In the genomic region with DNA sequence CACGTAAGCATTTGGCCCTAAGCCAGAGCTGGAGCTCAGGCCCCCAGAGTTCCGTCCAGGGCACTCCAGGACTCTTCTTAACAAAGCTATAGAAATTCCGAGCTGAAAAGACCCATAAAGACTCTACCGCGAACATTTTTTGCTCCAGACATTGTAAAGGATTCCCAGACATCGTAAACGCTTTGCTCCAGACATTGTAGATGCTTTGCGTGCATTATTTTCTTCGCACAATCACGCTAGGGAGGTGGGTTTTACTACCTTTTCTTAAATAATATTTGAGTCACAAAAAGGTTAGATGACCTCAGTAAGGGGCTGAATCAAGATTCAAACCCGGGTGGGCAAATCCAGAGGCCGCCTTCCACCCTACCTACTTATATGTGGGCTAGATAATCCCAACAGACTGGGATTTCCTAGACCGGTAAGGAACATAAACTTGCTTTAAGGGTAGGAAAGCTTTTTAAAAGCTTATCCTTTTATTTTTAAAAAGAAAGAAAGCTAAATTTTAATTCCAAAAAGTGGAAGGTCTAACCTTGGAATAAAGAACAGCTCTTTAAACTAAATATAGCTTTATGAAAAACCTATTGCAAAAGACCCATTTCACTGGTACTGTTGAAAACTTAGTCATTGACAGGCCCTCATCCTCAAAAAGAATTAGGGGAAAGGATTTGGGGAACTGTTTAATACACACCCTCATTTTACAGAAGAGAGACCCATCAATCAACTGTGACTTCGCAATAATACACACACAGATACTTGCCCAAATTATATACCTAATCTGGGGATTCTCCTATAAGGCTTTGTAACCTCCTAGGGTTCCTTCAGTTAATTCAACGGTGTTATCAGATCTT, we compare ENCODE assay signal across 8 cellular contexts. TPM values are rescaled to one million over a fixed set of nuclear protein-coding genes. Genes with fewer than 3 reads are reported as not detected.
DNase-seq lines count a peak whose midpoint lies in the region; ATAC-seq, FAIRE-seq and TF ChIP-seq lines count a peak whose summit lies in the region.

No MANE protein-coding gene starts in this region.

- H3K4ac ChIP-seq in H1 (replicated peaks; ENCODE audit: insufficient read length, low read depth, low read length) = no peak overlapping the region

- peak overlapping the region; percentile 71 to 93 (median 80) for H3K4me3 ChIP-seq in H1 (ENCODE audit: extremely low read depth in 1 of 4, insufficient read depth in 2 of 4, low read depth in 3 of 4, low read length in 4 of 4)

- peak overlapping the region; percentile 46 to 69 (median 64); a peak in 6 of 7 replicates for H3K9ac ChIP-seq in H1 (replicated peaks in 1 of 4; ENCODE audit: extremely low read depth in 1 of 4, low read depth in 3 of 4, low read length in 3 of 4)

- H3K9me3 ChIP-seq in H1 (ENCODE audit: insufficient read depth in 2 of 2, low read depth in 1 of 2, low read length in 1 of 2) = no peaks in the 10 kb centered on the region

- WGBS in H1 (ENCODE audit: extremely low coverage in 1 of 2, insufficient coverage in 1 of 2, insufficient read length in 1 of 2, insufficient replicate concordance in 2 of 2, low coverage in 1 of 2, low lambda C conversion rate in 2 of 2, missing lambda C conversion rate in 1 of 2), 2 experiments = 28% methylated on average over 15 of the region's 15 CpGs; no CpG with 5 or more reads in 1 of the 2 experiments

- H3K9me3 Mint-ChIP-seq in neural crest cell = no peaks in the 10 kb centered on the region

- H4K8ac ChIP-seq in H1 (ENCODE audit: extremely low read depth, insufficient read depth, low read length) = peak overlapping the region; percentile 93; the same call in 1 of the 2 replicates

- peak overlapping the region; percentile 92 for H3K4me3 Mint-ChIP-seq in neural crest cell

- no peak for TF ChIP-seq RAD21 in H1 (IDR thresholded peaks at IDR 0.05 in 1 of 2, conservative IDR thresholded peaks at IDR 0.05 in 1 of 2; ENCODE audit: low read depth in 2 of 2, low read length in 2 of 2)

- H3K27me3 Mint-ChIP-seq in neural crest cell (ENCODE audit: low read depth) = no peaks in the 10 kb centered on the region

- H2BK120ac ChIP-seq in H1 (replicated peaks; ENCODE audit: low read depth, low read length) = no peak overlapping the region

- H2AFZ ChIP-seq in H1 (ENCODE audit: low read length) = peak overlapping the region; percentile 82

- CTCF ChIA-PET in H1 (lab: Charles Lee; ENCODE audit: partially characterized antibody) = interaction anchor here (0.8 to 28.6 kb wide), 21 partner anchors 8 to 157 kb away, joined by 3 to 442 read pairs (median 6); partner anchors contain the start of gene GPX3

- H3K27me3 ChIP-seq in H1 (replicated peaks in 1 of 4; ENCODE audit: control insufficient read depth in 3 of 4, extremely low read depth in 1 of 4, insufficient read depth in 3 of 4, low read length in 3 of 4) = no peaks in the 10 kb centered on the region

- H2AK5ac ChIP-seq in H1 (ENCODE audit: low read depth, low read length) = no peak overlapping the region

- TF ChIP-seq CTCF in H1 (IDR thresholded peaks at IDR 0.05; ENCODE audit: control extremely low read depth in 1 of 3, insufficient read depth in 1 of 3, low read depth in 1 of 3, low read length in 3 of 3) = no peak
- no peak for TF ChIP-seq CTCF in neural crest cell (conservative IDR thresholded peaks at IDR 0.05)

- no peak overlapping the region for H3K14ac ChIP-seq in H1 (ENCODE audit: insufficient read length)

- peaks cover 30% of the 10 kb centered on the region for H3K4me1 Mint-ChIP-seq in neural crest cell

- H3K27ac ChIP-seq in H1 (ENCODE audit: low read depth, low read length) = peak overlapping the region; percentile 71

- TF ChIP-seq EP300 in H1 (IDR thresholded peaks at IDR 0.05; ENCODE audit: borderline replicate concordance in 1 of 2, low read depth in 2 of 2, low read length in 2 of 2) = no peak

- H3K4me2 ChIP-seq in H1 (ENCODE audit: insufficient read depth in 1 of 2, low read depth in 2 of 2, low read length in 2 of 2) = peak overlapping the region; percentile 83 to 91

- H2BK20ac ChIP-seq in H1 (ENCODE audit: low read length) = no peak overlapping the region

- POLR2A ChIA-PET in H1 (lab: Charles Lee; ENCODE audit: partially characterized antibody) = interaction anchor here (0.6 to 1.8 kb wide), 11 partner anchors 9 to 76 kb away, joined by 3 to 5 read pairs (median 3); partner anchors contain the start of genes ANXA6 and GPX3

- H4K5ac ChIP-seq in H1 (ENCODE audit: insufficient read length, low read depth, low read length) = peak overlapping the region; percentile 76

- no peak overlapping the region for H3K23ac ChIP-seq in H1 (ENCODE audit: insufficient read length)

- no peak for ATAC-seq in GM21576 (IDR thresholded peaks at IDR 0.05; ENCODE audit: unreplicated experiment)

- no peak overlapping the region; the same call in 1 of the 2 replicates for H2BK5ac ChIP-seq in H1 (ENCODE audit: low read depth, low read length)

- H3K36me3 Mint-ChIP-seq in neural crest cell (ENCODE audit: low read depth) = no peaks in the 10 kb centered on the region

- H3K36me3 ChIP-seq in H1 (ENCODE audit: control insufficient read depth in 2 of 4, insufficient read depth in 4 of 4, low read length in 3 of 4) = no peaks in the 10 kb centered on the region

- H3K56ac ChIP-seq in H1 (replicated peaks; ENCODE audit: insufficient read length, low read depth, low read length) = no peak overlapping the region

- no peak overlapping the region for H2BK15ac ChIP-seq in H1 (ENCODE audit: low read length)

- FAIRE-seq in RCC 7860 (lab: Jason Lieb, UNC) = no peak
- no peak for FAIRE-seq in H1 (lab: Jason Lieb, UNC)
- FAIRE-seq in H54 (lab: Jason Lieb, UNC) = no peak

- no peaks in the 10 kb centered on the region for H4K20me1 ChIP-seq in H1 (replicated peaks in 1 of 2; ENCODE audit: control insufficient read depth in 1 of 2, insufficient read depth in 2 of 2, low read length in 2 of 2)

- H3K23me2 ChIP-seq in H1 (ENCODE audit: low read depth, low read length) = peaks cover 3% of the 10 kb centered on the region

- peaks cover 1 to 6% (median 4%) of the 10 kb centered on the region in 4 experiments for H3K4me1 ChIP-seq in H1 (replicated peaks in 1 of 4; ENCODE audit: control insufficient read depth in 3 of 4, insufficient read depth in 4 of 4, low read length in 3 of 4)

- DNase-seq in NCI-H2227 treated with DMSO at 0.1 percent for 48 hours (lab: John Stamatoyannopoulos, UW) (peak; percentile 37), NCI-H2227 (lab: John Stamatoyannopoulos, UW; ENCODE audit: unreplicated experiment) (no peak), RCC 7860 (ENCODE audit: low spot score) (peak; percentile 57), H1 (ENCODE audit: low read depth in 1 of 2, low spot score in 2 of 2) (no peak), neural crest cell (ENCODE audit: low read depth, low spot score) (no peak), HuH-7 (ENCODE audit: low spot score) (no peak), H54 (ENCODE audit: insufficient read length, low spot score) (no peak)

- no peak overlapping the region for H3K18ac ChIP-seq in H1 (ENCODE audit: extremely low read depth, low read length)

- H3K79me2 ChIP-seq in H1 (ENCODE audit: control insufficient read depth in 1 of 2, insufficient read depth in 2 of 2, low read length in 2 of 2) = peaks cover 3 to 18% of the 10 kb centered on the region in 2 experiments; a peak in 3 of 4 replicates

- peak overlapping the region; percentile 71 for H4K91ac ChIP-seq in H1 (replicated peaks; ENCODE audit: insufficient read length, low read length)

- peak overlapping the region; percentile 13; the same call in 1 of the 2 replicates for H2BK12ac ChIP-seq in H1 (ENCODE audit: low read depth, low read length)

- peak overlapping the region; percentile 55 for H3K27ac Mint-ChIP-seq in neural crest cell (ENCODE audit: unreplicated experiment)

- peaks cover 5% of the 10 kb centered on the region; the same call in 1 of the 2 replicates for H3K79me1 ChIP-seq in H1 (ENCODE audit: low read depth, low read length)

- TF ChIP-seq POLR2A in H1 (IDR thresholded peaks at IDR 0.05; ENCODE audit: control extremely low read depth in 1 of 2, low read depth in 2 of 2, low read length in 2 of 2) (no peak), H54 (IDR thresholded peaks at IDR 0.05; ENCODE audit: low read depth, low read length) (no peak)

TF ChIP-seq in H1, 55 proteins besides CTCF, POLR2A, EP300 and RAD21 (continues in another document):
- no peak for TF ChIP-seq EGR1 (IDR thresholded peaks at IDR 0.05; ENCODE audit: borderline replicate concordance, low read depth, low read length)
- no peak for TF ChIP-seq RNF2 (IDR thresholded peaks at IDR 0.05; ENCODE audit: borderline replicate concordance, low read depth, low read length, missing control alignments, poor library complexity, severe bottlenecking)
- no peak for TF ChIP-seq CTBP2 (IDR thresholded peaks at IDR 0.05; ENCODE audit: borderline replicate concordance, insufficient read depth, insufficient read length, low read length)
- no peak for TF ChIP-seq RXRA (IDR thresholded peaks at IDR 0.05; ENCODE audit: insufficient read depth, low read depth, low read length)
- TF ChIP-seq CEBPB (IDR thresholded peaks at IDR 0.05; ENCODE audit: low read depth, low read length) = no peak
- TF ChIP-seq TAF1 (IDR thresholded peaks at IDR 0.05; ENCODE audit: low read depth, low read length) = no peak
- TF ChIP-seq YY1 (IDR thresholded peaks at IDR 0.05; ENCODE audit: low read depth, low read length) = no peak
- TF ChIP-seq SIX5 (IDR thresholded peaks at IDR 0.05; ENCODE audit: low read depth, low read length) = no peak
- TF ChIP-seq PHF8 (conservative IDR thresholded peaks at IDR 0.05; ENCODE audit: low read depth, low read length) = no peak
- TF ChIP-seq HDAC2 (IDR thresholded peaks at IDR 0.05; ENCODE audit: borderline replicate concordance in 1 of 2, low read depth in 2 of 2, low read length in 2 of 2) = no peak
- TF ChIP-seq SP4 (IDR thresholded peaks at IDR 0.05; ENCODE audit: low read length) = no peak
- TF ChIP-seq USF2 (IDR thresholded peaks at IDR 0.05; ENCODE audit: low read length) = no peak

RNA-seq across cellular contexts. Expression of gene TNIP1, which starts 0.8 kb away (rescaled TPM):
- 31.9 and 33.9 TPM in 2 replicates for total RNA-seq in H1 (2021; fragmentation: NEBNext Ultra II Directional; extraction: Animal tissue kit (Norgen Biotek cat#: 25700))
- 14.2 and 19.2 TPM in 2 replicates for polyA plus RNA-seq in H1 (2011; rRNA removed)
- 23.3 TPM for polyA plus RNA-seq in H1 (2011; cell fraction: cytosol; rRNA removed)
- polyA plus RNA-seq in H1 (2011; cell fraction: nucleus; rRNA removed) = 28.8 TPM
- polyA plus RNA-seq in H1 (2012, experiment 1 of 2) = 23.3 to 34.6 TPM (median 31.3 TPM) in 4 replicates
- polyA plus RNA-seq in H1 (2012, experiment 2 of 2) = 28.0 TPM
- 15.3 TPM for polyA plus RNA-seq in H1 (2013, experiment 1 of 2)
- 15.4 TPM for polyA plus RNA-seq in H1 (2013, experiment 2 of 2)
- polyA minus RNA-seq in H1 (2011; rRNA and poly(A)+ RNA removed) = 18.7 and 25.1 TPM in 2 replicates
- polyA minus RNA-seq in H1 (2011; cell fraction: cytosol; rRNA and poly(A)+ RNA removed) = 28.8 TPM
- 28.5 TPM for polyA minus RNA-seq in H1 (2011; cell fraction: nucleus; rRNA and poly(A)+ RNA removed)
- 34.6 and 37.1 TPM in 2 replicates for total RNA-seq in neural crest cell

Comparison
In these comparisons a context has a peak if more than half of its experiments do, and no peak if none do; other contexts are left out.
1. DNase-seq: peak in NCI-H2227 treated with DMSO at 0.1 percent for 48 hours (single experiment) and RCC 7860 (single experiment); none in NCI-H2227 (single experiment), H1 (0 of 2), neural crest cell (single experiment), HuH-7 (single experiment) and H54 (single experiment).